In genomic region chr2:215427585-215427984, GRCh38 we compare ENCODE assay signal across 2 cellular contexts.
TF ChIP-seq lines count a peak whose summit lies in the region.

No MANE protein-coding gene starts in this region.

TF ChIP-seq in SK-N-SH, 30 proteins besides CTCF, POLR2A, EP300 and RAD21 (continued from another document):
- TF ChIP-seq USF2 (IDR thresholded peaks at IDR 0.05; ENCODE audit: borderline replicate concordance, low read depth, low read length) (no peak), FOSL2 (IDR thresholded peaks at IDR 0.05; ENCODE audit: borderline replicate concordance, low read depth) (no peak), FOXJ3 (CRISPR knock-in tag; IDR thresholded peaks at IDR 0.05) (no peak), RCOR1 (IDR thresholded peaks at IDR 0.05; ENCODE audit: low read length) (no peak), TAF1 (IDR thresholded peaks at IDR 0.05; ENCODE audit: borderline replicate concordance, low read depth, low read length) (no peak), SIN3A (IDR thresholded peaks at IDR 0.05; ENCODE audit: borderline replicate concordance, low read depth, low read length) (no peak), REST (IDR thresholded peaks at IDR 0.05; ENCODE audit: low read depth, low read length) (no peak), JUND (IDR thresholded peaks at IDR 0.05) (no peak), POLR2AphosphoS5 (IDR thresholded peaks at IDR 0.05; ENCODE audit: low read depth, low read length) (no peak), PBX3 (IDR thresholded peaks at IDR 0.05) (no peak), ZBTB33 (IDR thresholded peaks at IDR 0.05; ENCODE audit: borderline replicate concordance, low read depth) (no peak), SMC3 (IDR thresholded peaks at IDR 0.05; ENCODE audit: low read depth, low read length) (no peak)

TF ChIP-seq in SK-N-SH treated with all-trans-retinoic acid at 6 μM for 48 hours, 23 proteins besides CTCF, POLR2A, EP300 and RAD21 (continued from another document):
- TF ChIP-seq PATZ1 (CRISPR knock-in tag; IDR thresholded peaks at IDR 0.05; ENCODE audit: borderline replicate concordance) (no peak), POU6F1 (CRISPR knock-in tag; IDR thresholded peaks at IDR 0.05; ENCODE audit: borderline replicate concordance, low read depth) (no peak), PPARA (CRISPR knock-in tag; IDR thresholded peaks at IDR 0.05; ENCODE audit: borderline replicate concordance) (no peak), BACH2 (CRISPR knock-in tag; IDR thresholded peaks at IDR 0.05; ENCODE audit: borderline replicate concordance) (no peak), CREB5 (CRISPR knock-in tag; IDR thresholded peaks at IDR 0.05; ENCODE audit: low read depth) (no peak), ZNF70 (CRISPR knock-in tag; IDR thresholded peaks at IDR 0.05) (no peak), TCF4 (CRISPR knock-in tag; IDR thresholded peaks at IDR 0.05; ENCODE audit: borderline replicate concordance) (no peak), ZFP3 (CRISPR knock-in tag; IDR thresholded peaks at IDR 0.05) (no peak), ISL1 (CRISPR knock-in tag; IDR thresholded peaks at IDR 0.05) (no peak), ZC3H10 (CRISPR knock-in tag; IDR thresholded peaks at IDR 0.05) (no peak), ESRRG (CRISPR knock-in tag; IDR thresholded peaks at IDR 0.05) (no peak), ZNF8 (CRISPR knock-in tag; IDR thresholded peaks at IDR 0.05) (no peak), ZNF565 (CRISPR knock-in tag; conservative IDR thresholded peaks at IDR 0.05; ENCODE audit: low read depth) (no peak)
